In genomic region chr5:79785983-79786382, GRCh38 we compare ENCODE assay signal across 33 cellular contexts.
DNase-seq lines count a peak whose midpoint lies in the region; ATAC-seq, FAIRE-seq and TF ChIP-seq lines count a peak whose summit lies in the region.
"Had no signal": no experiment of that assay in that cellular context is flagged by ENCODE, and none has a peak within 500 bp of the region (broad histone marks: within the 10 kb centered on the region; RNA-seq: fewer than 3 reads in every experiment).

No MANE protein-coding gene starts in this region.

- H2AFZ ChIP-seq in H1 (ENCODE audit: low read length): no peak overlapping the region

- peak overlapping the region; percentile 62; the same call in 1 of the 2 replicates for H4K8ac ChIP-seq in H1 (ENCODE audit: extremely low read depth, insufficient read depth, low read length)

- no peaks in the 10 kb centered on the region for H3K9me3 ChIP-seq in H1 (ENCODE audit: insufficient read depth in 2 of 2, low read depth in 1 of 2, low read length in 1 of 2)
- H3K9me3 ChIP-seq: breast epithelium, colonic mucosa, pancreas, Peyer's patch, stomach, tibial artery had no signal

- no peaks in the 10 kb centered on the region for H3K9me3 Mint-ChIP-seq in Calu3 (ENCODE audit: low read depth, unreplicated experiment)
- H3K9me3 Mint-ChIP-seq: natural killer cell had no signal

- H3K27ac ChIP-seq in H1 (ENCODE audit: low read depth, low read length): no peak overlapping the region
- H3K27ac ChIP-seq: breast epithelium, colonic mucosa, pancreas, Peyer's patch, stomach, tibial artery had no signal

- no peak overlapping the region for H3K4ac ChIP-seq in H1 (replicated peaks; ENCODE audit: insufficient read length, low read depth, low read length)

- DNase-seq in H1 (ENCODE audit: low read depth in 1 of 2, low spot score in 2 of 2) (no peak), left kidney (ENCODE audit: low read depth, low spot score) (peak; percentile 19), retina (peak; percentile 8), Calu3 (no peak), NCI-H510A treated with DMSO at 0.1 percent for 48 hours (lab: John Stamatoyannopoulos, UW) (no peak)
- DNase-seq: activated CD4-positive, alpha-beta T cell treated with anti-CD3 and anti-CD28 coated beads for 36 hours; activated CD8-positive, alpha-beta T cell treated with anti-CD3 and anti-CD28 coated beads, Interleukin-2, amount 10 ng/mL, durations not matched to agents 7 days and 5 days; activated effector memory CD4-positive, alpha-beta T cell treated with Interleukin-2 at 50 U/mL for 16 hours; anterior cingulate cortex; CD8-positive, alpha-beta memory T cell; colonic mucosa; DMS153; effector CD4-positive, alpha-beta T cell; glutamatergic neuron; islet precursor cell; Kasumi-1; natural killer cell; NCI-H1436 treated with DMSO at 0.1 percent for 48 hours; NCI-H345; NCI-H774; pancreas; Peyer's patch; SIG-M5; stimulated activated CD4-positive, alpha-beta T cell treated with anti-CD3 and anti-CD28 coated beads, Interleukin-12 subunit alpha, Interleukin-12 subunit beta, amount 100 ng/mL, for 4 hours; stimulated activated CD4-positive, alpha-beta T cell treated with anti-CD3 and anti-CD28 coated beads, Interleukin-4, amount 100 ng/mL, for 1 hour; stomach; tibial artery had no signal

- no peak overlapping the region for H2BK120ac ChIP-seq in H1 (replicated peaks; ENCODE audit: low read depth, low read length)

- BruUV-seq in Calu3 (replicated peaks; lab: Mats Ljungman, UMichigan): no TSS peak

- TF ChIP-seq RAD21 in H1 (IDR thresholded peaks at IDR 0.05 in 1 of 2, conservative IDR thresholded peaks at IDR 0.05 in 1 of 2; ENCODE audit: low read depth in 2 of 2, low read length in 2 of 2): no peak

- no peak overlapping the region for H3K14ac ChIP-seq in H1 (ENCODE audit: insufficient read length)

- H2BK20ac ChIP-seq in H1 (ENCODE audit: low read length): no peak overlapping the region

- no peaks in the 10 kb centered on the region for H3K79me2 ChIP-seq in H1 (ENCODE audit: control insufficient read depth in 1 of 2, insufficient read depth in 2 of 2, low read length in 2 of 2)

- H2BK15ac ChIP-seq in H1 (ENCODE audit: low read length): no peak overlapping the region

- peaks cover 7% of the 10 kb centered on the region for H3K36me3 Mint-ChIP-seq in Calu3 (ENCODE audit: insufficient read depth, unreplicated experiment)
- H3K36me3 Mint-ChIP-seq: natural killer cell had no signal

- H3K56ac ChIP-seq in H1 (replicated peaks; ENCODE audit: insufficient read length, low read depth, low read length): no peak overlapping the region

- no peak overlapping the region for H4K91ac ChIP-seq in H1 (replicated peaks; ENCODE audit: insufficient read length, low read length)

- no peaks in the 10 kb centered on the region for H3K4me1 Mint-ChIP-seq in Calu3 (ENCODE audit: low read depth, unreplicated experiment)
- H3K4me1 Mint-ChIP-seq: activated CD4-positive, alpha-beta T cell treated with anti-CD3 and anti-CD28 coated beads for 36 hours; CD8-positive, alpha-beta memory T cell; natural killer cell had no signal

- CTCF ChIA-PET in H1 (lab: Charles Lee; ENCODE audit: partially characterized antibody) (no interaction called here), Calu3 (lab: Charles Lee) (no interaction called here)

- H3K4me1 ChIP-seq in H1 (replicated peaks in 1 of 4; ENCODE audit: control insufficient read depth in 3 of 4, insufficient read depth in 4 of 4, low read length in 3 of 4): no peaks in the 10 kb centered on the region
- H3K4me1 ChIP-seq: breast epithelium, colonic mucosa, pancreas, Peyer's patch, stomach, tibial artery had no signal

- ATAC-seq in GM18868 (IDR thresholded peaks at IDR 0.05; ENCODE audit: unreplicated experiment): peak; percentile 52
- ATAC-seq in GM18867 (IDR thresholded peaks at IDR 0.05; ENCODE audit: unreplicated experiment): no peak
- ATAC-seq: activated CD4-positive, alpha-beta T cell treated with anti-CD3 and anti-CD28 coated beads for 36 hours; activated CD8-positive, alpha-beta T cell treated with anti-CD3 and anti-CD28 coated beads, Interleukin-2, amount 10 ng/mL, durations not matched to agents 7 days and 5 days; natural killer cell; pancreas; sciatic nerve had no signal

- H3K4me2 ChIP-seq in H1 (ENCODE audit: insufficient read depth in 1 of 2, low read depth in 2 of 2, low read length in 2 of 2): no peak overlapping the region

- H3K36me3 ChIP-seq in H1 (ENCODE audit: control insufficient read depth in 2 of 4, insufficient read depth in 4 of 4, low read length in 3 of 4): no peaks in the 10 kb centered on the region
- H3K36me3 ChIP-seq: breast epithelium, colonic mucosa, pancreas, Peyer's patch had no signal

- no peak for FAIRE-seq in H1 (lab: Jason Lieb, UNC)
- FAIRE-seq: pancreas had no signal

- no peak overlapping the region for H3K4me3 Mint-ChIP-seq in Calu3 (ENCODE audit: low read depth, unreplicated experiment)
- H3K4me3 Mint-ChIP-seq: activated CD4-positive, alpha-beta T cell treated with anti-CD3 and anti-CD28 coated beads for 36 hours; activated CD8-positive, alpha-beta T cell treated with anti-CD3 and anti-CD28 coated beads, Interleukin-2, amount 10 ng/mL, durations not matched to agents 7 days and 5 days; activated naive CD8-positive, alpha-beta T cell; CD8-positive, alpha-beta memory T cell had no signal

- no peaks in the 10 kb centered on the region for H3K23me2 ChIP-seq in H1 (ENCODE audit: low read depth, low read length)

- POLR2A ChIA-PET in H1 (lab: Charles Lee; ENCODE audit: partially characterized antibody): no interaction called here

- no peak overlapping the region for H3K27ac Mint-ChIP-seq in Calu3 (ENCODE audit: unreplicated experiment)
- H3K27ac Mint-ChIP-seq: activated CD4-positive, alpha-beta T cell treated with anti-CD3 and anti-CD28 coated beads for 36 hours; activated CD8-positive, alpha-beta T cell treated with anti-CD3 and anti-CD28 coated beads, Interleukin-2, amount 10 ng/mL, durations not matched to agents 7 days and 5 days; activated naive CD8-positive, alpha-beta T cell; CD8-positive, alpha-beta memory T cell; natural killer cell had no signal

- no peaks in the 10 kb centered on the region for H3K79me1 ChIP-seq in H1 (ENCODE audit: low read depth, low read length)

- H3K27me3 Mint-ChIP-seq in Calu3 (ENCODE audit: unreplicated experiment): no peaks in the 10 kb centered on the region
- H3K27me3 Mint-ChIP-seq: activated CD4-positive, alpha-beta T cell treated with anti-CD3 and anti-CD28 coated beads for 36 hours had no signal

- H2BK12ac ChIP-seq in H1 (ENCODE audit: low read depth, low read length): no peak overlapping the region

- 78% methylated on average over 4 of the region's 4 CpGs; no CpG with 5 or more reads in 1 of the 2 experiments for WGBS in H1 (ENCODE audit: extremely low coverage in 1 of 2, insufficient coverage in 1 of 2, insufficient read length in 1 of 2, insufficient replicate concordance in 2 of 2, low coverage in 1 of 2, low lambda C conversion rate in 2 of 2, missing lambda C conversion rate in 1 of 2), 2 experiments

- TF ChIP-seq CTCF in H1 (IDR thresholded peaks at IDR 0.05; ENCODE audit: control extremely low read depth in 1 of 3, insufficient read depth in 1 of 3, low read depth in 1 of 3, low read length in 3 of 3) (no peak), Calu3 (IDR thresholded peaks at IDR 0.05; ENCODE audit: unreplicated experiment) (no peak)

- no peak for TF ChIP-seq POLR2A in H1 (IDR thresholded peaks at IDR 0.05; ENCODE audit: control extremely low read depth in 1 of 2, low read depth in 2 of 2, low read length in 2 of 2)

- intact Hi-C loops in Calu3 (cut with micrococcal nuclease; ENCODE audit: unreplicated experiment): no loop called here

- no peaks in the 10 kb centered on the region for H3K27me3 ChIP-seq in H1 (replicated peaks in 1 of 4; ENCODE audit: control insufficient read depth in 3 of 4, extremely low read depth in 1 of 4, insufficient read depth in 3 of 4, low read length in 3 of 4)
- H3K27me3 ChIP-seq: breast epithelium, colonic mucosa, pancreas, Peyer's patch, stomach, tibial artery had no signal

- H3K4me3 ChIP-seq in H1 (ENCODE audit: extremely low read depth in 1 of 4, insufficient read depth in 2 of 4, low read depth in 3 of 4, low read length in 4 of 4): no peak overlapping the region
- H3K4me3 ChIP-seq: breast epithelium, colonic mucosa, lung, pancreas, Peyer's patch, stomach, tibial artery had no signal

- H3K18ac ChIP-seq in H1 (ENCODE audit: extremely low read depth, low read length): no peak overlapping the region

- no peak overlapping the region for H2BK5ac ChIP-seq in H1 (ENCODE audit: low read depth, low read length)

- H4K20me1 ChIP-seq in H1 (replicated peaks in 1 of 2; ENCODE audit: control insufficient read depth in 1 of 2, insufficient read depth in 2 of 2, low read length in 2 of 2): no peaks in the 10 kb centered on the region

- no peak for TF ChIP-seq EP300 in H1 (IDR thresholded peaks at IDR 0.05; ENCODE audit: borderline replicate concordance in 1 of 2, low read depth in 2 of 2, low read length in 2 of 2)

- no peak overlapping the region for H3K23ac ChIP-seq in H1 (ENCODE audit: insufficient read length)

- H2AK5ac ChIP-seq in H1 (ENCODE audit: low read depth, low read length): no peak overlapping the region

- no peak overlapping the region for H3K9ac ChIP-seq in H1 (replicated peaks in 1 of 4; ENCODE audit: extremely low read depth in 1 of 4, low read depth in 3 of 4, low read length in 3 of 4)

- H4K5ac ChIP-seq in H1 (ENCODE audit: insufficient read length, low read depth, low read length): no peak overlapping the region

TF ChIP-seq in H1, 55 proteins besides CTCF, POLR2A, EP300 and RAD21 (continues in another document):
- no peak for TF ChIP-seq SUZ12 (IDR thresholded peaks at IDR 0.05; ENCODE audit: low read length)

Comparison
In these comparisons a context has a peak if more than half of its experiments do, and no peak if none do; other contexts are left out.
1. DNase-seq: peak in left kidney (single experiment) and retina (single experiment); none in H1 (0 of 2), Calu3 (single experiment) and NCI-H510A treated with DMSO at 0.1 percent for 48 hours (single experiment).